In the genomic region with DNA sequence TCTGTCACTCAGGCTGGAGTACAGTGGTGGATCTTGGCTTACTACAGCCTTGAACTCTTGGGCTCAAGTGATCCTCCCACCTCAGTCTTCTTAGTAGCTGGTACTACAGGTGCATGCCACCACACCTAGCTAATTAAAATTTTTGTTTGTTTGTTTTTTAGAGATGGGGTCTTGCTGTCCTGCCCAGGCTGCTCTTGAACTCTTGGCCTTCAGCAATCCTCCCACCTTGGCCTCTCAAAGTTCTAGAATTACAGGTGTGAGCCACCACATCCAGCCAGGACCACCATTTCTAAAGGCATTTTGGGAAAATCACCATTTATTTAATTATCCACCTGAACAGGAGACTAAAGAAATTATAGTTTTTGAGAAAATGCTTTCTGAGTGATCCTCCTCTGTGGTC, we compare ENCODE assay signal across 21 cellular contexts.
"Had no signal": no experiment of that assay in that cellular context is flagged by ENCODE, and none has a peak within 500 bp of the region (broad histone marks: within the 10 kb centered on the region; RNA-seq: fewer than 3 reads in every experiment).

No MANE protein-coding gene starts in this region.

- H3K27ac ChIP-seq: epithelial cell of prostate, parathyroid adenoma had no signal

- DNase-seq: activated CD4-positive, alpha-beta memory T cell treated with anti-CD3 and anti-CD28 coated beads, Interleukin-2, amount 10 ng/mL, durations not matched to agents 7 days and 5 days; activated CD4-positive, alpha-beta T cell treated with anti-CD3 and anti-CD28 coated beads for 48 hours; activated CD4-positive, CD25-positive, alpha-beta regulatory T cell; activated CD8-positive, alpha-beta memory T cell treated with anti-CD3 and anti-CD28 coated beads, Interleukin-2, amount 10 ng/mL, durations not matched to agents 7 days and 5 days; activated naive CD4-positive, alpha-beta T cell treated with Interleukin-2 at 50 U/mL for 16 hours; activated naive CD8-positive, alpha-beta T cell treated with anti-CD3 and anti-CD28 coated beads, Interleukin-2, amount 10 ng/mL, durations not matched to agents 7 days and 5 days; amygdala; effector memory CD8-positive, alpha-beta T cell; foreskin melanocyte; kidney; naive B cell; retina; SK-N-SH; stimulated activated naive B cell treated with anti-CD40 and anti-IgM and Interleukin-4, amounts not matched to agents 10 μg/mL and 1 μg/mL and 100 μg/mL, for 72 hours had no signal

- H3K79me2 ChIP-seq: parathyroid adenoma had no signal

- H3K27ac Mint-ChIP-seq: activated CD4-positive, alpha-beta memory T cell treated with anti-CD3 and anti-CD28 coated beads, Interleukin-2, amount 10 ng/mL, durations not matched to agents 7 days and 5 days; activated CD8-positive, alpha-beta memory T cell treated with anti-CD3 and anti-CD28 coated beads, Interleukin-2, amount 10 ng/mL, durations not matched to agents 7 days and 5 days; activated naive CD8-positive, alpha-beta T cell treated with anti-CD3 and anti-CD28 coated beads, Interleukin-2, amount 10 ng/mL, durations not matched to agents 7 days and 5 days; activated T-helper 2 cell treated with anti-CD3 and anti-CD28 coated beads, Interferon-gamma antibody, Interleukin-2, Interleukin-4, amounts not matched to agents 10 μg/mL and 5 μg/mL and 100 μg/mL, durations not matched to agents 14 hours and 24 hours and 36 hours; effector memory CD8-positive, alpha-beta T cell; stimulated activated naive B cell treated with anti-CD40 and anti-IgM and Interleukin-4, amounts not matched to agents 10 μg/mL and 1 μg/mL and 100 μg/mL, for 72 hours had no signal

- H3K4me3 ChIP-seq: thyroid gland had no signal

- H3K4me1 Mint-ChIP-seq: activated CD4-positive, alpha-beta memory T cell treated with anti-CD3 and anti-CD28 coated beads, Interleukin-2, amount 10 ng/mL, durations not matched to agents 7 days and 5 days; activated CD8-positive, alpha-beta memory T cell treated with anti-CD3 and anti-CD28 coated beads, Interleukin-2, amount 10 ng/mL, durations not matched to agents 7 days and 5 days; activated naive CD8-positive, alpha-beta T cell treated with anti-CD3 and anti-CD28 coated beads, Interleukin-2, amount 10 ng/mL, durations not matched to agents 7 days and 5 days had no signal

- ATAC-seq: activated CD8-positive, alpha-beta memory T cell treated with anti-CD3 and anti-CD28 coated beads, Interleukin-2, amount 10 ng/mL, durations not matched to agents 7 days and 5 days; effector memory CD8-positive, alpha-beta T cell; left lobe of liver; stimulated activated naive B cell treated with anti-CD40 and anti-IgM and Interleukin-4, amounts not matched to agents 10 μg/mL and 1 μg/mL and 100 μg/mL, for 72 hours had no signal

- H3K9me2 ChIP-seq: SK-N-SH had no signal

- H3K36me3 ChIP-seq: thyroid gland had no signal

- H3K9me3 Mint-ChIP-seq: activated T-helper 2 cell treated with anti-CD3 and anti-CD28 coated beads, Interferon-gamma antibody, Interleukin-2, Interleukin-4, amounts not matched to agents 10 μg/mL and 5 μg/mL and 100 μg/mL, durations not matched to agents 14 hours and 24 hours and 36 hours had no signal

- H3K9me3 ChIP-seq: SK-N-SH, thyroid gland had no signal

- H3K4me3 Mint-ChIP-seq: activated CD4-positive, alpha-beta memory T cell treated with anti-CD3 and anti-CD28 coated beads, Interleukin-2, amount 10 ng/mL, durations not matched to agents 7 days and 5 days; activated CD8-positive, alpha-beta memory T cell treated with anti-CD3 and anti-CD28 coated beads, Interleukin-2, amount 10 ng/mL, durations not matched to agents 7 days and 5 days; activated naive CD8-positive, alpha-beta T cell treated with anti-CD3 and anti-CD28 coated beads, Interleukin-2, amount 10 ng/mL, durations not matched to agents 7 days and 5 days; effector memory CD8-positive, alpha-beta T cell; naive B cell; neural crest cell; stimulated activated naive B cell treated with anti-CD40 and anti-IgM and Interleukin-4, amounts not matched to agents 10 μg/mL and 1 μg/mL and 100 μg/mL, for 72 hours had no signal

- H2AFZ ChIP-seq: parathyroid adenoma had no signal

- H3K27me3 Mint-ChIP-seq: activated CD4-positive, alpha-beta memory T cell treated with anti-CD3 and anti-CD28 coated beads, Interleukin-2, amount 10 ng/mL, durations not matched to agents 7 days and 5 days; activated CD8-positive, alpha-beta memory T cell treated with anti-CD3 and anti-CD28 coated beads, Interleukin-2, amount 10 ng/mL, durations not matched to agents 7 days and 5 days had no signal

- H3K9ac ChIP-seq: parathyroid adenoma had no signal

- H3K27me3 ChIP-seq: thyroid gland had no signal

- FAIRE-seq: bronchial epithelial cell, kidney had no signal

- H3K36me3 Mint-ChIP-seq: activated CD8-positive, alpha-beta memory T cell treated with anti-CD3 and anti-CD28 coated beads, Interleukin-2, amount 10 ng/mL, durations not matched to agents 7 days and 5 days; activated naive CD8-positive, alpha-beta T cell treated with anti-CD3 and anti-CD28 coated beads, Interleukin-2, amount 10 ng/mL, durations not matched to agents 7 days and 5 days had no signal
